ENCODE assay signal across 9 cellular contexts in the genomic region with DNA sequence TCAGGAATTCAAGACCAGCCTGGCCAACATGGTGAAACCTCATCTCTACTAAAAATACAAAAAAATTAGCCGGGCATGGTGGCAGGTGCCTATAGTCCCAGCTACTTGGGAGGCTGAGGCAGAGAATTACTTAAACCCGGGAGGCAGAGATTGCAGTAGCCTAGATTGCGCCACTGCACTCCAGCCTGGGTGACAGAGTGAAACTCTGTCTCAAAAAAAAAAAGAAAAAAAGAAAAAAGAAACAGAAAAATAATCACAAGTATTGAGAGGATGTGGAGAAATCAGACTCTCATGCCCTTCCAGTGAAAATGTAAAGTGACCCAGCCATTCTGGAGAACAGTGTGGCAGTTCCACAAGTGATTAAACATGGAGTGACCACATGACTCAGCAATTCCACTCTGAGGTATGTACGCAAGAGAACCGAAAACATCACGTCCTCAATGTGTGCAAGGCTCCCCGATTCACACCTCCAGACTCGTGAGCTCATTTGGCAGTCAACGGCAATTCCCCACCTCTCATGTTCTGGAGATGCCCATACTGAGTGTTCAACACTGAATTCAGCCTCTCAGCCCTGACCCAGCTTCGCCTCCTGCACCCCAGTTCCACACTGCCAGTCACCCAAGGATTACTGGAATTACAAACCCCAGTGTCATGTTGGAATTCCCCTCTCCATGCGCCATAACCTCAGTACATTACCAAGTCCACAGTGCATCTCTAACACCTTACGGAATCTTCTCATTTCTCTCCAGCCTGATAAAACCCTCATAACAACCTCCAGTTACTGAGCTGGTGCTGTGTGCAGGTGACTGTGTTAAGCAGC. TPM values are rescaled to one million over a fixed set of nuclear protein-coding genes. Genes with fewer than 3 reads are reported as not detected.
DNase-seq lines count a peak whose midpoint lies in the region; ATAC-seq, FAIRE-seq and TF ChIP-seq lines count a peak whose summit lies in the region.
"Had no signal": no experiment of that assay in that cellular context is flagged by ENCODE, and none has a peak within 500 bp of the region (broad histone marks: within the 10 kb centered on the region; RNA-seq: fewer than 3 reads in every experiment).

No MANE protein-coding gene starts in this region.

- H3K27ac ChIP-seq in spleen: peak overlapping the region in 3 of 8 donors; percentile 7 to 32 (median 30)
- H3K27ac ChIP-seq: KMS-11 had no signal

- 88 to 90% methylated on average over 12 of the region's 12 CpGs for WGBS in lower leg skin, 2 donors
- 58 to 87% (median 71%) methylated on average over 12 of the region's 12 CpGs for WGBS in spleen, 5 donors

- no peak overlapping the region for H3K4me3 ChIP-seq in lower leg skin (ENCODE audit: low read depth, poor library complexity, severe bottlenecking)
- no peak overlapping the region for H3K4me3 ChIP-seq in spleen

- H3K27me3 Mint-ChIP-seq in activated T-cell treated with anti-CD3 and anti-CD28 coated beads, Interleukin-2, amount 50 U/mL, for 72 hours (ENCODE audit: low read depth): no peaks in the 10 kb centered on the region
- H3K27me3 Mint-ChIP-seq in natural killer cell treated with Interleukin-12 subunit alpha and Interleukin-12 subunit beta and Interleukin-15 and Interleukin-18, amount 100 ng/mL, for 72 hours: no peaks in the 10 kb centered on the region

- peak overlapping the region; percentile 76 for H3K27ac Mint-ChIP-seq in activated T-cell treated with anti-CD3 and anti-CD28 coated beads, Interleukin-2, amount 50 U/mL, for 72 hours
- H3K27ac Mint-ChIP-seq in natural killer cell treated with Interleukin-12 subunit alpha and Interleukin-12 subunit beta and Interleukin-15 and Interleukin-18, amount 100 ng/mL, for 72 hours: peak overlapping the region; percentile 76 to 83

- H3K4me1 ChIP-seq in spleen: peaks cover 0 to 14% (median 0%) of the 10 kb centered on the region in 6 donors

- H3K27me3 ChIP-seq in spleen (replicated peaks in 1 of 7): no peaks in the 10 kb centered on the region

- no peaks in the 10 kb centered on the region for H3K9me3 ChIP-seq in spleen

- H3K36me3 Mint-ChIP-seq in activated T-cell treated with anti-CD3 and anti-CD28 coated beads, Interleukin-2, amount 50 U/mL, for 72 hours (ENCODE audit: insufficient read depth in 2 of 2): peaks cover 3 to 8% of the 10 kb centered on the region in 2 donors
- H3K36me3 Mint-ChIP-seq in natural killer cell treated with Interleukin-12 subunit alpha and Interleukin-12 subunit beta and Interleukin-15 and Interleukin-18, amount 100 ng/mL, for 72 hours: peaks cover 2% of the 10 kb centered on the region

- peak; percentile 66 for FAIRE-seq in GM19239 (lab: Jason Lieb, UNC)

- H3K4me1 Mint-ChIP-seq in activated T-cell treated with anti-CD3 and anti-CD28 coated beads, Interleukin-2, amount 50 U/mL, for 72 hours (ENCODE audit: low read depth): peaks cover 29% of the 10 kb centered on the region
- peaks cover 19 to 33% of the 10 kb centered on the region in 2 donors for H3K4me1 Mint-ChIP-seq in natural killer cell treated with Interleukin-12 subunit alpha and Interleukin-12 subunit beta and Interleukin-15 and Interleukin-18, amount 100 ng/mL, for 72 hours (ENCODE audit: low read depth in 2 of 2)

- TF ChIP-seq CTCF in lower leg skin (IDR thresholded peaks at IDR 0.05): no peak
- no peak for TF ChIP-seq CTCF in spleen (IDR thresholded peaks at IDR 0.05 in 8 of 11, conservative IDR thresholded peaks at IDR 0.05 in 3 of 11)

- peaks cover 2 to 38% (median 19%) of the 10 kb centered on the region in 6 donors for H3K36me3 ChIP-seq in spleen

- peak overlapping the region in 1 of 2 donors; percentile 33 for H3K4me3 Mint-ChIP-seq in activated T-cell treated with anti-CD3 and anti-CD28 coated beads, Interleukin-2, amount 50 U/mL, for 72 hours
- peak overlapping the region; percentile 39 for H3K4me3 Mint-ChIP-seq in natural killer cell treated with Interleukin-12 subunit alpha and Interleukin-12 subunit beta and Interleukin-15 and Interleukin-18, amount 100 ng/mL, for 72 hours

- intact Hi-C loops in lower leg skin (cut with DNase I; ENCODE audit: low total_unique reads) (no loop called here), spleen (cut with DNase I; ENCODE audit: low total_unique reads) (no loop called here)

- peak; percentile 83 for ATAC-seq in HG03045 (IDR thresholded peaks at IDR 0.05; ENCODE audit: unreplicated experiment)
- ATAC-seq in activated T-cell treated with anti-CD3 and anti-CD28 coated beads, Interleukin-2, amount 50 U/mL, for 72 hours (replicated peaks in 1 of 2): peak; percentile 95 to 97
- ATAC-seq in natural killer cell treated with Interleukin-12 subunit alpha and Interleukin-12 subunit beta and Interleukin-15 and Interleukin-18, amount 100 ng/mL, for 72 hours: peak; percentile 94 to 98

- TF ChIP-seq POLR2A in lower leg skin (IDR thresholded peaks at IDR 0.05) (no peak), spleen (IDR thresholded peaks at IDR 0.05) (no peak)

- H3K9me3 Mint-ChIP-seq in activated T-cell treated with anti-CD3 and anti-CD28 coated beads, Interleukin-2, amount 50 U/mL, for 72 hours: no peaks in the 10 kb centered on the region
- H3K9me3 Mint-ChIP-seq in natural killer cell treated with Interleukin-12 subunit alpha and Interleukin-12 subunit beta and Interleukin-15 and Interleukin-18, amount 100 ng/mL, for 72 hours: no peaks in the 10 kb centered on the region

- no peak for DNase-seq in GM19239 (ENCODE audit: insufficient read length, low spot score)
- peak; percentile 57 to 78 for DNase-seq in activated T-cell treated with anti-CD3 and anti-CD28 coated beads, Interleukin-2, amount 50 U/mL, for 72 hours
- peak; percentile 72 for DNase-seq in natural killer cell treated with Interleukin-12 subunit alpha and Interleukin-12 subunit beta and Interleukin-15 and Interleukin-18, amount 100 ng/mL, for 72 hours (ENCODE audit: low spot score)
- DNase-seq in islet precursor cell: no peak
- no peak for DNase-seq in lower leg skin (ENCODE audit: low spot score in 2 of 2)
- no peak for DNase-seq in spleen
- DNase-seq in NCI-H1048 (lab: John Stamatoyannopoulos, UW): no peak

RNA-seq across cellular contexts. Expression of gene ACOX3, which starts 21.1 kb away (rescaled TPM):
- total RNA-seq in activated T-cell treated with anti-CD3 and anti-CD28 coated beads, Interleukin-2, amount 50 U/mL, for 72 hours: 10 to 100 TPM; 22.2 to 31.2 TPM
- total RNA-seq in natural killer cell treated with Interleukin-12 subunit alpha and Interleukin-12 subunit beta and Interleukin-15 and Interleukin-18, amount 100 ng/mL, for 72 hours: 10 to 100 TPM; 19.9 to 22.2 TPM
- total RNA-seq in lower leg skin (10 to 100 TPM; 37.5 to 55.9 (median 41.2) TPM), spleen (10 to 100 TPM; 16.1 to 26.5 (median 21.7) TPM)
- 10 to 100 TPM; 11.3 to 16.1 (median 15.0) TPM for polyA plus RNA-seq in spleen

RNA-seq across cellular contexts. Expression of gene TRMT44, which starts 21.1 kb away (rescaled TPM):
- 10 to 100 TPM; 26.7 TPM for total RNA-seq in activated T-cell treated with anti-CD3 and anti-CD28 coated beads, Interleukin-2, amount 50 U/mL, for 72 hours
- 10 to 100 TPM; 23.8 to 57.1 TPM for total RNA-seq in natural killer cell treated with Interleukin-12 subunit alpha and Interleukin-12 subunit beta and Interleukin-15 and Interleukin-18, amount 100 ng/mL, for 72 hours
- total RNA-seq in lower leg skin (10 to 100 TPM; 39.0 to 61.0 (median 49.2) TPM), spleen (10 to 100 TPM; 18.9 to 28.3 (median 25.2) TPM)
- polyA plus RNA-seq in spleen: 1 to 10 TPM; 5.7 to 8.0 (median 5.9) TPM

Comparison
In these comparisons a context has a peak if more than half of its experiments do, and no peak if none do; other contexts are left out.
1. DNase-seq: peak in activated T-cell treated with anti-CD3 and anti-CD28 coated beads, Interleukin-2, amount 50 U/mL, for 72 hours (2 of 2) and natural killer cell treated with Interleukin-12 subunit alpha and Interleukin-12 subunit beta and Interleukin-15 and Interleukin-18, amount 100 ng/mL, for 72 hours (single experiment); none in GM19239 (single experiment), islet precursor cell (single experiment), lower leg skin (0 of 2), spleen (single experiment) and NCI-H1048 (single experiment).
2. Peak in every context shown above with its lines, with median percentiles within 50 percentile points of each other: ATAC-seq.